ENCODE assay signal across 16 cellular contexts in the genomic region with DNA sequence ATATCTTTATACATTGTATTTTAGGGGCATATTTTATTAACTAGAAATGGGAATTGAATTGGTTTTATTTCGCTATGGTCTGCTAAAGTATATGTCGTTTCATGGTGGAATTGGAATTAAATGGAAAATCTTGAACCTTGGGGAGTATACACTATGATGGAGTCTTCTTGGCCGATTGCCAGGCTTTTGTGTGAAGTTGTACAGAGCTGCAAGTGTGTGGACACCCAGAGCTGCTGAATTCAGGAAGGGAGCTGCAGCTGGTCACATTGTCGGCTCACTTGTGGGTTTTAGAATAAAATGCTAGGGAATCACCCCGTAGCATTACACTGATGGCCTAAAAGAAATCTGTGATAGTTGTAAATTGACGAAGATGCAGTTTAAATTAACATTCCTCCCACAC. TPM values are rescaled to one million over a fixed set of nuclear protein-coding genes. Genes with fewer than 3 reads are reported as not detected.
DNase-seq lines count a peak whose midpoint lies in the region; ATAC-seq and TF ChIP-seq lines count a peak whose summit lies in the region.
"Had no signal": no experiment of that assay in that cellular context is flagged by ENCODE, and none has a peak within 500 bp of the region (broad histone marks: within the 10 kb centered on the region; RNA-seq: fewer than 3 reads in every experiment).

No MANE protein-coding gene starts in this region.

- no peak overlapping the region for H3K27ac ChIP-seq in neural progenitor cell
- no peak overlapping the region for H3K27ac ChIP-seq in CD4-positive, alpha-beta T cell (ENCODE audit: low read depth, low read length)
- H3K27ac ChIP-seq: A549, thyroid gland had no signal

- H3K4me3 ChIP-seq in neural progenitor cell, result no peak overlapping the region
- H3K4me3 ChIP-seq: A549, thyroid gland had no signal

- no peaks in the 10 kb centered on the region for H3K9me3 ChIP-seq in neural progenitor cell (ENCODE audit: low read depth)
- no peaks in the 10 kb centered on the region for H3K9me3 ChIP-seq in CD4-positive, alpha-beta T cell (ENCODE audit: control insufficient read depth, low read length)
- H3K9me3 ChIP-seq: A549, thyroid gland had no signal

- no peak for TF ChIP-seq CTCF in activated B cell treated with CpG ODN at 0.5 μM for 24 hours (IDR thresholded peaks at IDR 0.05)
- no peak for TF ChIP-seq CTCF in neural progenitor cell (IDR thresholded peaks at IDR 0.05)
- no peak for TF ChIP-seq CTCF in CD4-positive, alpha-beta T cell (IDR thresholded peaks at IDR 0.05)

- no peak overlapping the region for H3K9ac ChIP-seq in neural progenitor cell

- H2AFZ ChIP-seq in neural progenitor cell (replicated peaks), result no peak overlapping the region

- no peak overlapping the region for H3K4me2 ChIP-seq in neural progenitor cell

- peaks cover 13% of the 10 kb centered on the region for H3K79me2 ChIP-seq in neural progenitor cell (ENCODE audit: low read depth)

- H3K9me3 Mint-ChIP-seq in activated B cell treated with CpG ODN at 0.5 μM for 24 hours (no peaks in the 10 kb centered on the region), neural progenitor cell (no peaks in the 10 kb centered on the region)
- no peaks in the 10 kb centered on the region for H3K9me3 Mint-ChIP-seq in CD4-positive, alpha-beta T cell
- H3K9me3 Mint-ChIP-seq: activated T-cell treated with anti-CD3 and anti-CD28 coated beads, Interleukin-2, amount 50 U/mL, for 72 hours had no signal

- H3K4me1 ChIP-seq in neural progenitor cell, result peaks cover 32% of the 10 kb centered on the region

- H3K4me3 Mint-ChIP-seq in activated B cell treated with CpG ODN at 0.5 μM for 24 hours, result no peak overlapping the region
- H3K4me3 Mint-ChIP-seq in neural progenitor cell, result no peak overlapping the region
- no peak overlapping the region for H3K4me3 Mint-ChIP-seq in CD4-positive, alpha-beta T cell
- H3K4me3 Mint-ChIP-seq: activated T-cell treated with anti-CD3 and anti-CD28 coated beads, Interleukin-2, amount 50 U/mL, for 72 hours had no signal

- no peaks in the 10 kb centered on the region for H3K27me3 ChIP-seq in neural progenitor cell
- H3K27me3 ChIP-seq in CD4-positive, alpha-beta T cell (ENCODE audit: control insufficient read depth, insufficient read depth, low read length), result no peaks in the 10 kb centered on the region
- H3K27me3 ChIP-seq: thyroid gland had no signal

- intact Hi-C loops in activated B cell treated with CpG ODN at 0.5 μM for 24 hours (cut with micrococcal nuclease), result no loop called here
- intact Hi-C loops in CD4-positive, alpha-beta T cell (cut with DNase I, micrococcal nuclease), result no loop called here

- ATAC-seq in activated B cell treated with CpG ODN at 0.5 μM for 24 hours (ENCODE audit: low read depth), result no peak
- no peak for ATAC-seq in HG02938 (IDR thresholded peaks at IDR 0.05; ENCODE audit: unreplicated experiment)
- ATAC-seq in CD4-positive, alpha-beta T cell (ENCODE audit: poor library complexity), result no peak
- ATAC-seq: activated T-cell treated with anti-CD3 and anti-CD28 coated beads, Interleukin-2, amount 50 U/mL, for 72 hours had no signal

- POLR2A ChIA-PET in activated B cell treated with CpG ODN at 0.5 μM for 24 hours (lab: Charles Lee), result no interaction called here
- POLR2A ChIA-PET in CD4-positive, alpha-beta T cell (lab: Charles Lee), result no interaction called here

- peaks cover 38% of the 10 kb centered on the region for H3F3A ChIP-seq in neural progenitor cell (ENCODE audit: low read depth)

- H3K36me3 Mint-ChIP-seq in activated B cell treated with CpG ODN at 0.5 μM for 24 hours (ENCODE audit: low read depth), result peaks cover 55% of the 10 kb centered on the region
- H3K36me3 Mint-ChIP-seq in neural progenitor cell, result peaks cover 10% of the 10 kb centered on the region
- peaks cover 82% of the 10 kb centered on the region for H3K36me3 Mint-ChIP-seq in CD4-positive, alpha-beta T cell (ENCODE audit: low read depth)

- H3K36me3 ChIP-seq in neural progenitor cell, result peaks cover 7% of the 10 kb centered on the region
- H3K36me3 ChIP-seq: thyroid gland had no signal

- H4K20me1 ChIP-seq in neural progenitor cell (ENCODE audit: low read depth), result peaks cover 42% of the 10 kb centered on the region

- H3K4me1 Mint-ChIP-seq in activated B cell treated with CpG ODN at 0.5 μM for 24 hours (peaks cover 83% of the 10 kb centered on the region), neural progenitor cell (peaks cover 51% of the 10 kb centered on the region)
- H3K4me1 Mint-ChIP-seq in CD4-positive, alpha-beta T cell (ENCODE audit: low read depth), result peaks cover 69% of the 10 kb centered on the region

- CTCF ChIA-PET in activated B cell treated with CpG ODN at 0.5 μM for 24 hours (lab: Charles Lee), result no interaction called here
- CTCF ChIA-PET in CD4-positive, alpha-beta T cell (lab: Charles Lee), result no interaction called here

- DNase-seq in NCI-H146 (lab: John Stamatoyannopoulos, UW), result peak; percentile 40
- DNase-seq in NCI-H146 treated with DMSO at 0.1 percent for 48 hours (lab: John Stamatoyannopoulos, UW; ENCODE audit: unreplicated experiment), result no peak
- DNase-seq in NCI-H1105 (lab: John Stamatoyannopoulos, UW), result peak; percentile 36
- DNase-seq in activated B cell treated with CpG ODN at 0.5 μM for 24 hours, result no peak
- DNase-seq in neural progenitor cell (ENCODE audit: low spot score), result no peak
- DNase-seq in retina, result no peak
- DNase-seq in CD4-positive, alpha-beta T cell, result no peak
- DNase-seq: activated CD4-positive, alpha-beta T cell treated with anti-CD3 and anti-CD28 coated beads for 4 hours; activated T-cell treated with anti-CD3 and anti-CD28 coated beads, Interleukin-2, amount 50 U/mL, for 72 hours; NCI-H1930; stimulated activated CD4-positive, alpha-beta T cell treated with anti-CD3 and anti-CD28 coated beads, Interleukin-15, amount 100 ng/mL, for 24 hours; T-helper 1 cell; thyroid gland had no signal

- H3K27ac Mint-ChIP-seq in activated B cell treated with CpG ODN at 0.5 μM for 24 hours, result peak overlapping the region; percentile 79
- peak overlapping the region; percentile 72 for H3K27ac Mint-ChIP-seq in neural progenitor cell
- H3K27ac Mint-ChIP-seq in CD4-positive, alpha-beta T cell, result no peak overlapping the region
- H3K27ac Mint-ChIP-seq: progenitor cell of endocrine pancreas had no signal

- H3K27me3 Mint-ChIP-seq in activated B cell treated with CpG ODN at 0.5 μM for 24 hours (no peaks in the 10 kb centered on the region), neural progenitor cell (ENCODE audit: insufficient read depth, low read depth) (no peaks in the 10 kb centered on the region)
- H3K27me3 Mint-ChIP-seq in CD4-positive, alpha-beta T cell, result no peaks in the 10 kb centered on the region
- H3K27me3 Mint-ChIP-seq: progenitor cell of endocrine pancreas had no signal

RNA-seq across cellular contexts. Expression of a gene that starts 35.1 kb away (rescaled TPM):
- 92.7 and 110 TPM in 2 replicates for total RNA-seq in activated B cell treated with CpG ODN at 0.5 μM for 24 hours
- 48.8 and 64.2 TPM in 2 replicates for total RNA-seq in neural progenitor cell (ENCODE audit: low replicate concordance)
- total RNA-seq in CD4-positive, alpha-beta T cell, result 100 to 1,000 TPM; 280 to 282 TPM

RNA-seq across cellular contexts. Expression of a gene that starts 57.7 kb away (rescaled TPM):
- total RNA-seq in activated B cell treated with CpG ODN at 0.5 μM for 24 hours (0.64 and 1.2 TPM in 2 replicates), neural progenitor cell (ENCODE audit: low replicate concordance) (0.43 and 0.71 TPM in 2 replicates)
- 1 to 10 TPM in 1 of 2 experiments, under 1 TPM in 1; 0.66 to 1.6 TPM for total RNA-seq in CD4-positive, alpha-beta T cell

Comparison
In these comparisons a context has a peak if more than half of its experiments do, and no peak if none do; other contexts are left out.
1. DNase-seq: peak in NCI-H146 (single experiment) and NCI-H1105 (single experiment); none in NCI-H146 treated with DMSO at 0.1 percent for 48 hours (single experiment), activated B cell treated with CpG ODN at 0.5 μM for 24 hours (single experiment), neural progenitor cell (single experiment), retina (single experiment) and CD4-positive, alpha-beta T cell (0 of 10).